8 cellular contexts compared by ENCODE assay signal in the genomic region with DNA sequence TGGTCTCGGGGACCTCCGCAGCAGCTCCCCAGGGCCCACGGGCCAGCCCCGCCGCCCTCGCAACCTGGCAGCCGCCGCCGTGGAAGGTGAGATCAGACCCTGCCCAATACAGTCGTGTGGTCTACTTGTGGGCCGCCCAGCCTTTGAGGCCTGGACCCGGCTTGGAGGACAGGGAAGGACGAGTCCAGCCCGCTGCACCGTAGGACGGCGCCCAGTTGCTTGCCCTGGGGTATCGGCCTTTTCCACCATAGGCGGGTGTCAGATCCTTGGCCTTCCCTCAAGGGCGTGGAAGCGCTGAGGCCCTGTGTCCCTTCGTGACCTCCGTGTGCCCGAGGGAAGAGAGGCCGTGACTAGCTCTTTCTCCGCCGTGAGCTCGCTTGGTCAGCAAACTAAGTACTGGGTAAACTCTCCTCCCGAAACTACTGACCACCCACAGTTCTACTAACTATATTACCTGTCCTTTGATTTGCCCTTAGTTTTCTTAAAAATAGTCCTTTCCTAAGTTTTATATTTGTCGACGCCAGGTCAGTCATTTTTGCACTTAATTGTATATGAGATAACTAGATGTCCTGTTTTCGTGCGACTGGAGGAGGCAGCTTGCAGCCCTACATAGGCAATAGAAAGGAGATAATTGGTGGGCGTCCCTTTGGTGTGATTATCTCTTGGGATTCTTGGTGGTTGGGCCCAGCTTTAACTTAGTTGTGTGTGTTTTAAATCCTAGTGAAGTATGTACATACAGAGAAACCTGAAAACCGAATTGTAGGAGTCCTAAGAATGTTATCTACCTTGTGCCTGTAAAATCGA. TPM values are rescaled to one million over a fixed set of nuclear protein-coding genes. Genes with fewer than 3 reads are reported as not detected.
DNase-seq lines count a peak whose midpoint lies in the region; ATAC-seq and TF ChIP-seq lines count a peak whose summit lies in the region.

No MANE protein-coding gene starts in this region.

- no peak for DNase-seq in BE2C
- peak; percentile 67 for DNase-seq in NCI-H69 (lab: John Stamatoyannopoulos, UW)
- peak; percentile 46 for DNase-seq in astrocyte of the hippocampus (ENCODE audit: low read depth, low spot score)
- no peak for DNase-seq in SIG-M5 (lab: John Stamatoyannopoulos, UW)

- peak overlapping the region; percentile 98 for H3K9ac ChIP-seq in iPS-20b (ENCODE audit: low read depth, low read length)

- H3K27me3 ChIP-seq in BE2C (no peaks in the 10 kb centered on the region), iPS-20b (ENCODE audit: insufficient read depth, low read length) (no peaks in the 10 kb centered on the region)

- H3K4me1 ChIP-seq in BE2C (no peaks in the 10 kb centered on the region), iPS-20b (ENCODE audit: insufficient read depth, low read length) (peaks cover 10% of the 10 kb centered on the region; the same call in 1 of the 2 replicates)

- H3K4me3 ChIP-seq in BE2C (ENCODE audit: low read depth, low read length) = peak overlapping the region; percentile 71
- peak overlapping the region; percentile 87 for H3K4me3 ChIP-seq in iPS-20b (ENCODE audit: low read length)
- peak overlapping the region; percentile 60 to 99 (median 93) for H3K4me3 ChIP-seq in skin epidermis

- H3K27ac ChIP-seq in iPS-20b (ENCODE audit: low read length) = peak overlapping the region; percentile 82
- H3K27ac ChIP-seq in skin epidermis = peak overlapping the region; percentile 83 to 100 (median 98)

- TF ChIP-seq CTCF in BE2C (IDR thresholded peaks at IDR 0.05; ENCODE audit: low read depth, low read length) = no peak

- ATAC-seq in GM19467 (IDR thresholded peaks at IDR 0.05; ENCODE audit: unreplicated experiment) (peak; percentile 4), GM18858 (IDR thresholded peaks at IDR 0.05; ENCODE audit: unreplicated experiment) (no peak)

- H3K9me3 ChIP-seq in BE2C (no peaks in the 10 kb centered on the region), iPS-20b (ENCODE audit: insufficient read depth, low read depth, low read length) (no peaks in the 10 kb centered on the region)

- peaks cover 50% of the 10 kb centered on the region for H3K36me3 ChIP-seq in BE2C
- H3K36me3 ChIP-seq in iPS-20b (ENCODE audit: insufficient read depth, low read depth, low read length) = peaks cover 43% of the 10 kb centered on the region

RNA-seq across cellular contexts. Expression of a gene that starts 0.8 kb away (rescaled TPM):
- polyA plus RNA-seq in BE2C (2012; ENCODE audit: insufficient read depth, insufficient read length, low read depth) = 852 TPM

RNA-seq across cellular contexts. Expression of a gene that starts 50.3 kb away (rescaled TPM):
- polyA plus RNA-seq in BE2C (2012; ENCODE audit: insufficient read depth, insufficient read length, low read depth) = 2.7 TPM

RNA-seq across cellular contexts. Expression of a gene that starts 50.8 kb away (rescaled TPM):
- 2.2 TPM for polyA plus RNA-seq in BE2C (2012; ENCODE audit: insufficient read depth, insufficient read length, low read depth)

Comparison
In these comparisons a context has a peak if more than half of its experiments do, and no peak if none do; other contexts are left out.
1. DNase-seq: peak in NCI-H69 (single experiment) and astrocyte of the hippocampus (single experiment); none in BE2C (single experiment) and SIG-M5 (single experiment).
2. Peak in every context shown above with its lines, with median percentiles within 50 percentile points of each other: H3K4me3 ChIP-seq.